In genomic region chr6:6003334-6004146, GRCh38 we compare ENCODE assay signal across 8 cellular contexts. TPM values are rescaled to one million over a fixed set of nuclear protein-coding genes. Genes with fewer than 3 reads are reported as not detected.
DNase-seq lines count a peak whose midpoint lies in the region; ATAC-seq and TF ChIP-seq lines count a peak whose summit lies in the region.

No MANE protein-coding gene starts in this region.

- H3K4me3 ChIP-seq in AG04449 (ENCODE audit: low read depth, low read length) (peak overlapping the region; percentile 87), iPS-11a (ENCODE audit: low read depth, low read length) (peak overlapping the region; percentile 30), spleen (peak overlapping the region; percentile 30 to 70 (median 48))

- peaks cover 63 to 75% of the 10 kb centered on the region in 2 experiments for H3K4me1 Mint-ChIP-seq in H9
- H3K4me1 Mint-ChIP-seq in activated T-helper 1 cell treated with anti-CD3 and anti-CD28 coated beads, Interleukin-12 subunit alpha, Interleukin-12 subunit beta, Interleukin-2, Interleukin-4 antibody, amounts not matched to agents 30 ng/mL and 10 ng/mL and 1 ng/mL, durations not matched to agents 14 hours and 24 hours and 36 hours (ENCODE audit: low read depth), result peaks cover 62% of the 10 kb centered on the region

- TF ChIP-seq CTCF in AG04449 (IDR thresholded peaks at IDR 0.05; ENCODE audit: insufficient read depth, low read length, missing control alignments), result no peak
- TF ChIP-seq CTCF in H9 (conservative IDR thresholded peaks at IDR 0.05), result no peak; the same call in 2 of the 3 replicates
- no peak for TF ChIP-seq CTCF in spleen (IDR thresholded peaks at IDR 0.05 in 8 of 11, conservative IDR thresholded peaks at IDR 0.05 in 3 of 11)

- no peak overlapping the region for H3K56ac ChIP-seq in H9 (ENCODE audit: insufficient read length, low read depth, low read length)

- no peak overlapping the region for H2BK5ac ChIP-seq in H9 (ENCODE audit: insufficient read length, low read length)

- no peaks in the 10 kb centered on the region for H3K9me3 ChIP-seq in H9 (ENCODE audit: control insufficient read depth, low read depth, low read length)
- peaks cover 0 to 56% (median 3%) of the 10 kb centered on the region in 8 donors for H3K9me3 ChIP-seq in spleen

- CTCF ChIA-PET in AG04449 (lab: Yijun Ruan, JAX), result interaction anchor here (0.7 to 2.0 kb wide), 5 partner anchors 8 to 581 kb away, joined by 3 to 6 read pairs (median 4); no protein-coding TSS in a partner anchor

- H3K36me3 ChIP-seq in spleen, result peaks cover 0 to 6% (median 0%) of the 10 kb centered on the region in 6 donors

- H3K4ac ChIP-seq in H9 (ENCODE audit: low read depth, low read length), result no peak overlapping the region

- no peak overlapping the region for H3K14ac ChIP-seq in H9 (ENCODE audit: insufficient read depth, low read length)

- H3K9ac ChIP-seq in H9 (ENCODE audit: extremely low read depth, insufficient read length, low read length), result no peak overlapping the region

- no peaks in the 10 kb centered on the region; a peak in 1 of 7 replicates for H3K36me3 Mint-ChIP-seq in H9 (ENCODE audit: insufficient read depth in 1 of 3, low read depth in 3 of 3)
- H3K36me3 Mint-ChIP-seq in activated T-helper 1 cell treated with anti-CD3 and anti-CD28 coated beads, Interleukin-12 subunit alpha, Interleukin-12 subunit beta, Interleukin-2, Interleukin-4 antibody, amounts not matched to agents 30 ng/mL and 10 ng/mL and 1 ng/mL, durations not matched to agents 14 hours and 24 hours and 36 hours (ENCODE audit: low read depth), result peaks cover 16% of the 10 kb centered on the region

- no peak overlapping the region for H2BK15ac ChIP-seq in H9 (ENCODE audit: low read depth, low read length)

- peaks cover 0 to 13% of the 10 kb centered on the region in 2 experiments; a peak in 2 of 5 replicates for H3K9me3 Mint-ChIP-seq in H9
- H3K9me3 Mint-ChIP-seq in activated T-helper 1 cell treated with anti-CD3 and anti-CD28 coated beads, Interleukin-12 subunit alpha, Interleukin-12 subunit beta, Interleukin-2, Interleukin-4 antibody, amounts not matched to agents 30 ng/mL and 10 ng/mL and 1 ng/mL, durations not matched to agents 14 hours and 24 hours and 36 hours, result peaks cover 20% of the 10 kb centered on the region

- POLR2A ChIA-PET in AG04449 (lab: Yijun Ruan, JAX), result interaction anchor here (0.5 kb wide), 1 partner anchor 830 kb away, joined by 3 read pairs; no protein-coding TSS in a partner anchor

- H2BK120ac ChIP-seq in H9 (ENCODE audit: low read depth, low read length, poor library complexity, severe bottlenecking), result no peak overlapping the region

- H3K79me1 ChIP-seq in H9 (ENCODE audit: insufficient read depth, low read depth, low read length, poor library complexity, severe bottlenecking), result no peaks in the 10 kb centered on the region

- no peak overlapping the region for H3T11ph ChIP-seq in H9 (ENCODE audit: low read length)

- H2BK12ac ChIP-seq in H9 (ENCODE audit: insufficient read length, low read depth, low read length), result no peak overlapping the region

- H3K27me3 Mint-ChIP-seq in H9 (ENCODE audit: low read depth), result peaks cover 100% of the 10 kb centered on the region
- H3K27me3 Mint-ChIP-seq in activated T-helper 1 cell treated with anti-CD3 and anti-CD28 coated beads, Interleukin-12 subunit alpha, Interleukin-12 subunit beta, Interleukin-2, Interleukin-4 antibody, amounts not matched to agents 30 ng/mL and 10 ng/mL and 1 ng/mL, durations not matched to agents 14 hours and 24 hours and 36 hours (ENCODE audit: insufficient read depth), result peaks cover 86% of the 10 kb centered on the region

- H4K91ac ChIP-seq in H9 (ENCODE audit: insufficient read length, low read depth, low read length), result no peak overlapping the region

- ATAC-seq in sciatic nerve (no peak), GM21528 (IDR thresholded peaks at IDR 0.05; ENCODE audit: low FRiP score, unreplicated experiment) (no peak)

- no peaks in the 10 kb centered on the region for H3K79me2 ChIP-seq in H9 (ENCODE audit: insufficient read depth, low read length)

- H3K27me3 ChIP-seq in H9 (ENCODE audit: insufficient read depth, low read length) (peaks cover 87% of the 10 kb centered on the region), spleen (replicated peaks in 1 of 7) (peaks cover 29 to 100% (median 99%) of the 10 kb centered on the region in 7 donors)

- H2AFZ ChIP-seq in H9 (ENCODE audit: low read length), result no peak overlapping the region

- peaks cover 46% of the 10 kb centered on the region for H3K23me2 ChIP-seq in H9 (ENCODE audit: insufficient read length, low read depth, low read length, poor library complexity, severe bottlenecking)

- H3K4me2 ChIP-seq in H9 (ENCODE audit: insufficient read depth, insufficient read length, low read length), result peak overlapping the region; percentile 89

- H2AK5ac ChIP-seq in H9 (ENCODE audit: insufficient read length, low read length), result no peak overlapping the region

- no CpG with 5 or more reads among the region's 71 CpGs for WGBS in H9 (ENCODE audit: extremely low coverage, insufficient read length, low lambda C conversion rate)
- 3 to 4% (median 3%) methylated on average over 43 to 71 of the region's 71 CpGs for WGBS in spleen, 5 donors

- H4K8ac ChIP-seq in H9 (replicated peaks; ENCODE audit: insufficient read length, low read depth, low read length), result no peak overlapping the region

- H3K27ac ChIP-seq in H9 (ENCODE audit: insufficient read length, low read depth, low read length) (no peak overlapping the region), spleen (peak overlapping the region; percentile 58 to 85 (median 80))

- peak overlapping the region; percentile 52 to 87 for H3K4me3 Mint-ChIP-seq in H9
- H3K4me3 Mint-ChIP-seq in activated T-helper 1 cell treated with anti-CD3 and anti-CD28 coated beads, Interleukin-12 subunit alpha, Interleukin-12 subunit beta, Interleukin-2, Interleukin-4 antibody, amounts not matched to agents 30 ng/mL and 10 ng/mL and 1 ng/mL, durations not matched to agents 14 hours and 24 hours and 36 hours, result peak overlapping the region; percentile 83

- H3K18ac ChIP-seq in H9 (ENCODE audit: insufficient read length, low read depth, low read length), result no peak overlapping the region

- H3K4me1 ChIP-seq in H9 (ENCODE audit: insufficient read depth, low read length), result peaks cover 7% of the 10 kb centered on the region
- H3K4me1 ChIP-seq in spleen, result peaks cover 29 to 94% (median 77%) of the 10 kb centered on the region in 6 donors

- peak in 1 of 3 donors; percentile 52 for TF ChIP-seq POLR2A in spleen (IDR thresholded peaks at IDR 0.05)

- DNase-seq in AG04449 (ENCODE audit: low read depth, low spot score) (no peak), H9 (peak; percentile 70), spleen (peak; percentile 85), sciatic nerve (ENCODE audit: low spot score) (no peak), GM19238 (ENCODE audit: insufficient read length, low spot score) (no peak)
- no peak for DNase-seq in activated T-helper 1 cell treated with anti-CD3 and anti-CD28 coated beads, Interleukin-12 subunit alpha, Interleukin-12 subunit beta, Interleukin-2, Interleukin-4 antibody, amounts not matched to agents 30 ng/mL and 10 ng/mL and 1 ng/mL, durations not matched to agents 14 hours and 24 hours and 36 hours (ENCODE audit: low spot score)

- no peak overlapping the region for H3K23ac ChIP-seq in H9 (ENCODE audit: insufficient read length, low read depth, low read length)

- no peak overlapping the region for H3K27ac Mint-ChIP-seq in H9
- peak overlapping the region; percentile 91 for H3K27ac Mint-ChIP-seq in activated T-helper 1 cell treated with anti-CD3 and anti-CD28 coated beads, Interleukin-12 subunit alpha, Interleukin-12 subunit beta, Interleukin-2, Interleukin-4 antibody, amounts not matched to agents 30 ng/mL and 10 ng/mL and 1 ng/mL, durations not matched to agents 14 hours and 24 hours and 36 hours

- intact Hi-C loops in activated T-helper 1 cell treated with anti-CD3 and anti-CD28 coated beads, Interleukin-12 subunit alpha, Interleukin-12 subunit beta, Interleukin-2, Interleukin-4 antibody, amounts not matched to agents 30 ng/mL and 10 ng/mL and 1 ng/mL, durations not matched to agents 14 hours and 24 hours and 36 hours (cut with micrococcal nuclease), result loop anchor here (1.0 to 10.0 kb wide), 3 partner anchors 8 to 1229 kb away; partner anchors contain the start of genes CDYL and PPP1R3G
- intact Hi-C loops in spleen (cut with DNase I; ENCODE audit: low total_unique reads) (no loop called here), sciatic nerve (cut with DNase I) (no loop called here)

- H4K20me1 ChIP-seq in H9 (ENCODE audit: control insufficient read depth, insufficient read depth, insufficient read length), result no peaks in the 10 kb centered on the region

- no peak overlapping the region for H4K5ac ChIP-seq in H9 (ENCODE audit: insufficient read length, low read depth, low read length)

- H2BK20ac ChIP-seq in H9 (ENCODE audit: low read depth, low read length, poor library complexity, severe bottlenecking), result no peak overlapping the region

RNA-seq across cellular contexts. Expression of gene NRN1, which starts 3.2 kb away (rescaled TPM):
- total RNA-seq in H9 (2021), result not detected in 2 replicates
- 2.8 and 3.0 TPM in 2 replicates for total RNA-seq in activated T-helper 1 cell treated with anti-CD3 and anti-CD28 coated beads, Interleukin-12 subunit alpha, Interleukin-12 subunit beta, Interleukin-2, Interleukin-4 antibody, amounts not matched to agents 30 ng/mL and 10 ng/mL and 1 ng/mL, durations not matched to agents 14 hours and 24 hours and 36 hours
- 10 to 100 TPM; 15.4 to 28.5 (median 21.2) TPM for total RNA-seq in spleen
- polyA plus RNA-seq in spleen, result 10 to 100 TPM in 1 of 3 donors, 1 to 10 TPM in 2; 6.9 to 16.2 (median 8.7) TPM
- 90.1 TPM for total RNA-seq in sciatic nerve

Comparison
In these comparisons a context has a peak if more than half of its experiments do, and no peak if none do; other contexts are left out.
1. DNase-seq: peak in H9 (single experiment) and spleen (single experiment); none in AG04449 (single experiment), activated T-helper 1 cell treated with anti-CD3 and anti-CD28 coated beads, Interleukin-12 subunit alpha, Interleukin-12 subunit beta, Interleukin-2, Interleukin-4 antibody, amounts not matched to agents 30 ng/mL and 10 ng/mL and 1 ng/mL, durations not matched to agents 14 hours and 24 hours and 36 hours (single experiment), sciatic nerve (single experiment) and GM19238 (single experiment).
2. H3K4me3 ChIP-seq: peak in every context shown above with its lines; median percentile 87 in AG04449; 48 in spleen; 30 in iPS-11a.